29 cellular contexts compared by ENCODE assay signal in the genomic region with DNA sequence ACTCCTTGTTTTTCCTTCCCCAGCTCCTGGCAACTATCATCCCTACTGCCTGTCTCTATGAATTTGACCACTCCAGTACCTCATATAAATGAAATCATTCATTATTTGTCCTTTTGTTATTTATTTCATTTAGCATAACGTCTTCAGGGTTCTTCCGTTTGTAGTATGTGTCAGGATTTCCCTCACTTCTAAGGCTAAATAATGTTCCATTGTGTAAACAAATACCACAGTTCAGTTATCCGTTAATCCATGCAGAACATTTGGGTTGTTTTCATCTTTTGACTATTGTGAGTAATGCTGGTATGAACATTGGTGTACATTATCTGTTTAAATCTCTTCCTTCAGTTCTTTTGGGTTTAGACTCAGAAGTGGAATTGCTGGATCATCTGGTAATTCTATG. TPM values are rescaled to one million over a fixed set of nuclear protein-coding genes. Genes with fewer than 3 reads are reported as not detected.
A peak's percentile ranks its signal among the peaks of the same experiment; 100 is the strongest.
DNase-seq lines count a peak whose midpoint lies in the region; ATAC-seq and TF ChIP-seq lines count a peak whose summit lies in the region.
"Had no signal": no experiment of that assay in that cellular context is flagged by ENCODE, and none has a peak within 500 bp of the region (broad histone marks: within the 10 kb centered on the region; RNA-seq: fewer than 3 reads in every experiment).

No MANE protein-coding gene starts in this region.

- DNase-seq in DMS53 (lab: John Stamatoyannopoulos, UW) (peak; percentile 73), M059J (ENCODE audit: low read depth) (peak; percentile 1), kidney epithelial cell (ENCODE audit: low read depth) (peak; percentile 64), posterior cingulate gyrus (no peak)
- no peak for DNase-seq in activated CD4-positive, alpha-beta T cell treated with anti-CD3 and anti-CD28 coated beads for 4 hours
- DNase-seq in activated CD4-positive, CD25-positive, alpha-beta regulatory T cell (lab: John Stamatoyannopoulos, UW): no peak
- DNase-seq in effector memory CD4-positive, alpha-beta T cell: no peak
- DNase-seq: activated CD4-positive, alpha-beta T cell treated with anti-CD3 and anti-CD28 coated beads for 48 hours; activated naive CD4-positive, alpha-beta T cell; activated T-cell treated with anti-CD3 and anti-CD28 coated beads, Interleukin-2, amount 50 U/mL, for 4 hours; COR-L47; foreskin fibroblast; midbrain; NCI-H1092 treated with DMSO at 0.1 percent for 48 hours; NCI-H1930; NCI-H226; NCI-H748 treated with DMSO at 0.1 percent for 48 hours; nephron progenitor cell; ovary; stimulated activated CD4-positive, alpha-beta T cell treated with anti-CD3 and anti-CD28 coated beads, Interleukin-4, amount 100 ng/mL, for 4 hours; stimulated activated naive CD4-positive, alpha-beta T cell; T-helper 2 cell had no signal

- intact Hi-C loops in posterior cingulate gyrus (cut with DNase I): no loop called here

- peak; percentile 80 for ATAC-seq in GM21447 (IDR thresholded peaks at IDR 0.05; ENCODE audit: unreplicated experiment)
- ATAC-seq: activated T-cell treated with anti-CD3 and anti-CD28 coated beads, Interleukin-2, amount 50 U/mL, for 4 hours; SK-N-SH treated with all-trans-retinoic acid at 6 μM for 48 hours had no signal

- H3K9me3 ChIP-seq in effector memory CD4-positive, alpha-beta T cell (ENCODE audit: control insufficient read depth, low read length): no peaks in the 10 kb centered on the region
- H3K9me3 ChIP-seq: ovary, right atrium auricular region had no signal

- peaks cover 2% of the 10 kb centered on the region for H3K36me3 ChIP-seq in kidney epithelial cell (ENCODE audit: control insufficient read depth, insufficient read depth, low read length)
- no peaks in the 10 kb centered on the region for H3K36me3 ChIP-seq in effector memory CD4-positive, alpha-beta T cell (ENCODE audit: control insufficient read depth, insufficient read depth, low read length)
- H3K36me3 ChIP-seq: ovary had no signal

- H3K4me1 ChIP-seq in effector memory CD4-positive, alpha-beta T cell (ENCODE audit: control insufficient read depth, insufficient read depth, low read length, poor library complexity, severe bottlenecking): no peaks in the 10 kb centered on the region
- H3K4me1 ChIP-seq: right atrium auricular region had no signal

- H3K27ac ChIP-seq in effector memory CD4-positive, alpha-beta T cell (ENCODE audit: insufficient read depth, low read length, poor library complexity, severe bottlenecking): no peak overlapping the region
- H3K27ac ChIP-seq: epithelial cell of prostate, ovary, right atrium auricular region had no signal

- no peaks in the 10 kb centered on the region for H3K27me3 ChIP-seq in kidney epithelial cell (ENCODE audit: control insufficient read depth, insufficient read depth, low read length)
- H3K27me3 ChIP-seq in effector memory CD4-positive, alpha-beta T cell (replicated peaks; ENCODE audit: control insufficient read depth, insufficient read depth, low read length, poor library complexity, severe bottlenecking): no peaks in the 10 kb centered on the region
- H3K27me3 ChIP-seq: ovary, right atrium auricular region had no signal

- no peak overlapping the region for H3K4me3 ChIP-seq in kidney epithelial cell (ENCODE audit: low read depth, low read length)
- H3K4me3 ChIP-seq in effector memory CD4-positive, alpha-beta T cell (ENCODE audit: insufficient read depth, low read depth, low read length, poor library complexity, severe bottlenecking): no peak overlapping the region
- H3K4me3 ChIP-seq: ovary, right atrium auricular region had no signal

- no peak for TF ChIP-seq CTCF in kidney epithelial cell (IDR thresholded peaks at IDR 0.05; ENCODE audit: insufficient read depth, low read length, poor library complexity, severe bottlenecking)

RNA-seq across cellular contexts. Expression of a gene that starts 18.8 kb away (rescaled TPM):
- 16.0 and 17.0 TPM in 2 replicates for total RNA-seq in M059J (2014; rRNA removed; shearing (Covaris generic))
- 21.3 and 34.5 TPM in 2 replicates for total RNA-seq in kidney epithelial cell

RNA-seq across cellular contexts. Expression of a gene that starts 46.0 kb away (rescaled TPM):
- total RNA-seq in M059J (2014; rRNA removed; shearing (Covaris generic)): not detected in 2 replicates
- not detected in 2 replicates for total RNA-seq in kidney epithelial cell
- total RNA-seq: activated T-cell treated with anti-CD3 and anti-CD28 coated beads, Interleukin-2, amount 50 U/mL, for 4 hours; chondrocyte; right atrium auricular region; temporal lobe; urinary bladder had no signal

RNA-seq across cellular contexts. Expression of a gene that starts 46.1 kb away (rescaled TPM):
- total RNA-seq in M059J (2014; rRNA removed; shearing (Covaris generic)): not detected in 2 replicates
- not detected in 2 replicates for total RNA-seq in kidney epithelial cell
- total RNA-seq: chondrocyte, right atrium auricular region, urinary bladder had no signal

Comparison
In these comparisons a context has a peak if more than half of its experiments do, and no peak if none do; other contexts are left out.
1. DNase-seq: peak in DMS53 (single experiment), M059J (single experiment) and kidney epithelial cell (single experiment); none in activated CD4-positive, alpha-beta T cell treated with anti-CD3 and anti-CD28 coated beads for 4 hours (0 of 2), activated CD4-positive, CD25-positive, alpha-beta regulatory T cell (0 of 4), posterior cingulate gyrus (0 of 10) and effector memory CD4-positive, alpha-beta T cell (0 of 3).